In the genomic region with DNA sequence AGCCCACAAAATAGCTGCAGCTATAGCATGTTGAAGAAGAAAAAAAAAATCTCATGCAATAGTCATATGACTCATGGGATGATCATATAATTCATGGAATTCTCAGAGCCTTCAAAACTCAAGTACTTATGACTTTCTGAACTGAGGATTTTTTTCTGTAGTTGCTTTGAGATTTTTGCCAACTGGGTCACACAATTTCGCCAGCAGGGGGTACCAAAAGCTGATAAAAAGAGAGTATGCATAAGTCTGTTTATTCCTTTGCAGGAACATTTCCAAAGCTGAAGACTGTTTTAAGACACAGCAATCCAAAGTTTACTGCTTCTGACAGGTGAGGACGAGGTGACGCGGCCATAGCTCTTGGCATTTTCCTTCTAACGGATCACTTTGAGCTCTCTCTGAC, we compare ENCODE assay signal across 14 cellular contexts.
A peak's percentile ranks its signal among the peaks of the same experiment; 100 is the strongest.
DNase-seq lines count a peak whose midpoint lies in the region; ATAC-seq and TF ChIP-seq lines count a peak whose summit lies in the region.
"Had no signal": no experiment of that assay in that cellular context is flagged by ENCODE, and none has a peak within 500 bp of the region (broad histone marks: within the 10 kb centered on the region; RNA-seq: fewer than 3 reads in every experiment).

No MANE protein-coding gene starts in this region.

- H3K9me3 ChIP-seq in breast epithelium (no peaks in the 10 kb centered on the region), mammary epithelial cell (replicated peaks; ENCODE audit: insufficient read depth, low read length) (peaks cover 16% of the 10 kb centered on the region), testis (no peaks in the 10 kb centered on the region)

- DNase-seq in breast epithelium (ENCODE audit: low spot score in 2 of 2) (no peak), mammary epithelial cell (no peak), NCI-H748 (lab: John Stamatoyannopoulos, UW; ENCODE audit: unreplicated experiment) (peak; percentile 55), head of caudate nucleus (peak in 39 of 42 donors; percentile 18 to 80 (median 59)), testis (peak; percentile 56), Kasumi-1 (lab: John Stamatoyannopoulos, UW) (no peak), SKM-1 (lab: John Stamatoyannopoulos, UW; ENCODE audit: unreplicated experiment) (no peak)
- DNase-seq: activated CD4-positive, alpha-beta T cell treated with anti-CD3 and anti-CD28 coated beads, Interleukin-2, amount 50 U/mL, for 48 hours; activated naive CD8-positive, alpha-beta T cell treated with anti-CD3 and anti-CD28 coated beads, Interleukin-2, amount 10 ng/mL, durations not matched to agents 7 days and 5 days; effector CD8-positive, alpha-beta T cell; NCI-H2081; SW 1271 had no signal

- H3K27me3 ChIP-seq in breast epithelium (no peaks in the 10 kb centered on the region), mammary epithelial cell (ENCODE audit: insufficient read depth, low read length) (no peaks in the 10 kb centered on the region), testis (no peaks in the 10 kb centered on the region)

- in situ Hi-C loops in mammary epithelial cell (cut with MboI; ENCODE audit: low sequenced_read_pairs in 2 of 2) = no loop called here

- H3K4me1 ChIP-seq in breast epithelium (no peaks in the 10 kb centered on the region), mammary epithelial cell (ENCODE audit: insufficient read depth, low read length) (no peaks in the 10 kb centered on the region), testis (no peaks in the 10 kb centered on the region)

- intact Hi-C loops in breast epithelium (cut with DNase I; ENCODE audit: low total_unique reads) (no loop called here), mammary epithelial cell (cut with micrococcal nuclease) (no loop called here), head of caudate nucleus (cut with DNase I) (loop anchor here (10.0 kb wide), 1 partner anchor 331 kb away; no protein-coding TSS in a partner anchor), testis (cut with DNase I; ENCODE audit: low total_unique reads) (no loop called here)

- BruUV-seq in mammary epithelial cell (replicated peaks; lab: Mats Ljungman, UMichigan) = no TSS peak

- H3K4me3 ChIP-seq in breast epithelium (no peak overlapping the region), mammary epithelial cell (replicated peaks in 1 of 3; ENCODE audit: insufficient read depth in 1 of 3, low read depth in 2 of 3, low read length in 3 of 3) (no peak overlapping the region), testis (no peak overlapping the region)

- H3K79me2 ChIP-seq in mammary epithelial cell (ENCODE audit: insufficient read depth, low read length) = no peaks in the 10 kb centered on the region

- TF ChIP-seq POLR2A in breast epithelium (IDR thresholded peaks at IDR 0.05) = no peak
- no peak for TF ChIP-seq POLR2A in testis (IDR thresholded peaks at IDR 0.05)

- H3K36me3 ChIP-seq in breast epithelium = no peaks in the 10 kb centered on the region
- no peaks in the 10 kb centered on the region for H3K36me3 ChIP-seq in mammary epithelial cell (ENCODE audit: insufficient read depth, low read length)
- H3K36me3 ChIP-seq in testis (ENCODE audit: low read depth, missing control alignments) = no peaks in the 10 kb centered on the region

- CTCF ChIA-PET in mammary epithelial cell (lab: Charles Lee; ENCODE audit: low non-redundant PET) = no interaction called here

- H3K27ac ChIP-seq in breast epithelium (no peak overlapping the region), mammary epithelial cell (ENCODE audit: insufficient read depth, low read depth, low read length) (no peak overlapping the region), testis (no peak overlapping the region)

- no peak overlapping the region for H2AFZ ChIP-seq in mammary epithelial cell (ENCODE audit: low read depth, low read length)

- no peak overlapping the region for H3K9ac ChIP-seq in mammary epithelial cell (ENCODE audit: insufficient read depth, low read length)

- dilution Hi-C loops in mammary epithelial cell (cut with HindIII; ENCODE audit: low sequenced_read_pairs) = no loop called here

- no peaks in the 10 kb centered on the region for H4K20me1 ChIP-seq in mammary epithelial cell (ENCODE audit: insufficient read depth, low read length)

- 64% methylated on average over 4 of the region's 5 CpGs for WGBS in mammary epithelial cell (ENCODE audit: low coverage, missing lambda C conversion rate)
- WGBS in testis, 2 donors = 65 to 66% methylated on average over 5 of the region's 5 CpGs

- H3K4me2 ChIP-seq in mammary epithelial cell (ENCODE audit: insufficient read depth, low read depth, low read length) = no peak overlapping the region

- no peak for ATAC-seq in HG02623 (IDR thresholded peaks at IDR 0.05; ENCODE audit: unreplicated experiment)
- ATAC-seq: stimulated activated effector memory CD8-positive, alpha-beta T cell treated with anti-CD3 and anti-CD28 coated beads, Interleukin-12 subunit alpha, Interleukin-12 subunit beta, amount 100 ng/mL, for 72 hours had no signal

- TF ChIP-seq CTCF in breast epithelium (IDR thresholded peaks at IDR 0.05) (peak in 2 of 3 donors; percentile 43 to 49), mammary epithelial cell (conservative IDR thresholded peaks at IDR 0.05 in 1 of 2, IDR thresholded peaks at IDR 0.05 in 1 of 2; ENCODE audit: extremely low read depth in 1 of 2, insufficient read depth in 1 of 2, low read depth in 1 of 2, low read length in 2 of 2) (no peak), testis (IDR thresholded peaks at IDR 0.05) (peak; percentile 47 to 57 (median 55))

Comparison
In these comparisons a context has a peak if more than half of its experiments do, and no peak if none do; other contexts are left out.
1. CTCF ChIP-seq: peak in breast epithelium (2 of 3) and testis (3 of 3); none in mammary epithelial cell (0 of 2).
2. DNase-seq: peak in NCI-H748 (single experiment), head of caudate nucleus (39 of 42) and testis (single experiment); none in breast epithelium (0 of 2), mammary epithelial cell (single experiment), Kasumi-1 (0 of 2) and SKM-1 (single experiment).